Comparison of ENCODE assay signal across 8 cellular contexts in the genomic region with DNA sequence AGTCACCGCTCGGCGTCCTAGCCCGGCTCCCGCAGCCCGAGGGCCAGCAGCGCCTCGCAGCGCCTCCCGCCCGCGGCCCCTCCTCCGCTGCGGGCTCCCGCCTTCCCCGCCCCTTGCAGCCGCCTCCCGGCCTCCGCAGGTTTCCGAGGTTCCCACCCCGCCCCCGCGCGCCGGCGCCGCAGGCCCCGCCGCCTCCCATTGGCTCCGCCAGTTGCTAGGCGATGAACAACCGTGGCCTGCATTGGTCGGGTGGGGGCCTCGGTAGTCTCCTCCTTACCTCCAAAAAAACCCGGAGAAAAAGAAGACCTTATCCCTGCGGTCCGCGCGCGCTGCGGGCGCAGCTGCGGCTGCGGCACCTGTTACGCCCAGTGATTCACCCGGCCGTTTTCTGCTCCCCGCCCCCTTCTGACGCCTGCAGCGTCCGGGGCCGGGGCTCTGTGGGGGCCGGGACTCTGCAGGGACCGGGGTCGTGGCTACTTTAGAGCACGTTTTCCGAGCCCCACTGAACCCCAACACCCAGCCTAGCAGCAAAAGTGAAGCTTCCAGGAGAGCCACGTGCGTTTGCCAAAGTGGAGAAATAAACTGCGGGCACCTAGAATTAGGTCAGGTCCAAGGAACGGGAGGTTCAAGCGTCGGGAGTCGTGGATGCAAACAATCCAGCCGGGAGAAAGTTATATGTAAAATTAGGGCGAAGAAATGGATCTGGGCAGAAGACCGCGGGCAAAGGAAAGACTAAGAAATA. TPM values are rescaled to one million over a fixed set of nuclear protein-coding genes. Genes with fewer than 3 reads are reported as not detected.
A peak's percentile ranks its signal among the peaks of the same experiment; 100 is the strongest.
DNase-seq lines count a peak whose midpoint lies in the region; TF ChIP-seq lines count a peak whose summit lies in the region.

A gene with protein sequence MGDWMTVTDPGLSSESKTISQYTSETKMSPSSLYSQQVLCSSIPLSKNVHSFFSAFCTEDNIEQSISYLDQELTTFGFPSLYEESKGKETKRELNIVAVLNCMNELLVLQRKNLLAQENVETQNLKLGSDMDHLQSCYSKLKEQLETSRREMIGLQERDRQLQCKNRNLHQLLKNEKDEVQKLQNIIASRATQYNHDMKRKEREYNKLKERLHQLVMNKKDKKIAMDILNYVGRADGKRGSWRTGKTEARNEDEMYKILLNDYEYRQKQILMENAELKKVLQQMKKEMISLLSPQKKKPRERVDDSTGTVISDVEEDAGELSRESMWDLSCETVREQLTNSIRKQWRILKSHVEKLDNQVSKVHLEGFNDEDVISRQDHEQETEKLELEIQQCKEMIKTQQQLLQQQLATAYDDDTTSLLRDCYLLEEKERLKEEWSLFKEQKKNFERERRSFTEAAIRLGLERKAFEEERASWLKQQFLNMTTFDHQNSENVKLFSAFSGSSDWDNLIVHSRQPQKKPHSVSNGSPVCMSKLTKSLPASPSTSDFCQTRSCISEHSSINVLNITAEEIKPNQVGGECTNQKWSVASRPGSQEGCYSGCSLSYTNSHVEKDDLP (minus strand): TSS at position 65 of the 742 bp plus-strand sequence. CDS start 19,242 bp downstream, outside the sequence.

- peak within 1 kb of the TSS; percentile 74 for H2AFZ ChIP-seq in MM.1S (ENCODE audit: low read length)

- H3K4me3 ChIP-seq in MM.1S (ENCODE audit: low read length) (peak within 1 kb of the TSS; percentile 65), fibroblast of villous mesenchyme (ENCODE audit: low read depth, low read length) (peak within 1 kb of the TSS; percentile 78)

- no peaks in the 10 kb centered on the region for H3F3A ChIP-seq in MM.1S (ENCODE audit: insufficient read depth, low read length)

- peaks cover 16% of the 10 kb centered on the region; the same call in 1 of the 2 replicates for H3K4me1 ChIP-seq in MM.1S (ENCODE audit: low read length)

- H3K27me3 ChIP-seq in MM.1S (replicated peaks; ENCODE audit: insufficient read depth, low read length) = no peaks in the 10 kb centered on the region

- peak within 1 kb of the TSS; percentile 62 for H3K4me2 ChIP-seq in MM.1S (ENCODE audit: low read depth, low read length)

- no peaks in the 10 kb centered on the region for H3K36me3 ChIP-seq in MM.1S (replicated peaks; ENCODE audit: insufficient read depth, low read length)

- peak within 1 kb of the TSS; percentile 57; the same call in 1 of the 2 replicates for H3K9ac ChIP-seq in MM.1S (ENCODE audit: low read length)

- peak within 1 kb of the TSS; percentile 95 for H3K27ac Mint-ChIP-seq in nephron progenitor cell
- H3K27ac Mint-ChIP-seq in stimulated activated naive CD8-positive, alpha-beta T cell treated with anti-CD3 and anti-CD28 coated beads, Interleukin-15, Interleukin-2, amounts not matched to agents 100 ng/mL and 50 ng/mL, for 24 hours = peak within 1 kb of the TSS; percentile 92

- H3K27me3 Mint-ChIP-seq in nephron progenitor cell (ENCODE audit: low read depth, poor library complexity) = peaks cover 12% of the 10 kb centered on the region
- no peaks in the 10 kb centered on the region for H3K27me3 Mint-ChIP-seq in stimulated activated naive CD8-positive, alpha-beta T cell treated with anti-CD3 and anti-CD28 coated beads, Interleukin-15, Interleukin-2, amounts not matched to agents 100 ng/mL and 50 ng/mL, for 24 hours

- no peaks in the 10 kb centered on the region for H3K9me3 ChIP-seq in MM.1S (replicated peaks; ENCODE audit: insufficient read depth, low read length)

- H3K27ac ChIP-seq in MM.1S (ENCODE audit: low read length) = peak within 1 kb of the TSS; percentile 55; the same call in 1 of the 2 replicates

- no peaks in the 10 kb centered on the region for H3K9me2 ChIP-seq in MM.1S (replicated peaks; ENCODE audit: insufficient read depth, low read length)

- H3K9me3 Mint-ChIP-seq in nephron progenitor cell = peaks cover 17% of the 10 kb centered on the region
- no peaks in the 10 kb centered on the region for H3K9me3 Mint-ChIP-seq in stimulated activated naive CD8-positive, alpha-beta T cell treated with anti-CD3 and anti-CD28 coated beads, Interleukin-15, Interleukin-2, amounts not matched to agents 100 ng/mL and 50 ng/mL, for 24 hours

- H3K4me3 Mint-ChIP-seq in nephron progenitor cell = peak within 1 kb of the TSS; percentile 92
- H3K4me3 Mint-ChIP-seq in stimulated activated naive CD8-positive, alpha-beta T cell treated with anti-CD3 and anti-CD28 coated beads, Interleukin-15, Interleukin-2, amounts not matched to agents 100 ng/mL and 50 ng/mL, for 24 hours = peak within 1 kb of the TSS; percentile 94

- H4K20me1 ChIP-seq in MM.1S (ENCODE audit: insufficient read depth, low read length) = no peaks in the 10 kb centered on the region

- peak; percentile 97 for DNase-seq in G401 (ENCODE audit: low spot score)
- peak; percentile 88 for DNase-seq in HCEC 1CT
- peak; percentile 93 for DNase-seq in MM.1S
- DNase-seq in SHP77 treated with DMSO at 0.1 percent for 48 hours (lab: John Stamatoyannopoulos, UW) = peak; percentile 91
- DNase-seq in activated gamma-delta T cell (lab: John Stamatoyannopoulos, UW) = peak; percentile 98
- DNase-seq in fibroblast of villous mesenchyme (ENCODE audit: low read depth) = peak; percentile 98
- peak; percentile 100 for DNase-seq in nephron progenitor cell

- peaks cover 45% of the 10 kb centered on the region for H3K4me1 Mint-ChIP-seq in nephron progenitor cell
- H3K4me1 Mint-ChIP-seq in stimulated activated naive CD8-positive, alpha-beta T cell treated with anti-CD3 and anti-CD28 coated beads, Interleukin-15, Interleukin-2, amounts not matched to agents 100 ng/mL and 50 ng/mL, for 24 hours (ENCODE audit: low read depth) = peaks cover 67% of the 10 kb centered on the region

- in situ Hi-C loops in G401 (cut with HindIII; ENCODE audit: low sequenced_read_pairs) = no loop called here

- TF ChIP-seq CTCF in MM.1S (IDR thresholded peaks at IDR 0.05; ENCODE audit: low read length) (no peak), fibroblast of villous mesenchyme (IDR thresholded peaks at IDR 0.05; ENCODE audit: insufficient read depth, low read depth, low read length) (no peak), nephron progenitor cell (IDR thresholded peaks at IDR 0.05) (no peak)

- peaks cover 10% of the 10 kb centered on the region for H3K79me2 ChIP-seq in MM.1S (ENCODE audit: low read length)

- H3K36me3 Mint-ChIP-seq in nephron progenitor cell (ENCODE audit: low read depth) = no peaks in the 10 kb centered on the region
- H3K36me3 Mint-ChIP-seq in stimulated activated naive CD8-positive, alpha-beta T cell treated with anti-CD3 and anti-CD28 coated beads, Interleukin-15, Interleukin-2, amounts not matched to agents 100 ng/mL and 50 ng/mL, for 24 hours (ENCODE audit: low read depth) = no peaks in the 10 kb centered on the region

RNA-seq across cellular contexts. Expression of the gene that starts here (rescaled TPM):
- total RNA-seq in G401 (2014; rRNA removed; shearing (Covaris generic)) = 7.5 and 13.1 TPM in 2 replicates
- 13.4 and 13.5 TPM in 2 replicates for total RNA-seq in fibroblast of villous mesenchyme

Comparison
In these comparisons a context has a peak if more than half of its experiments do, and no peak if none do; other contexts are left out.
1. Peak in every context shown above with its lines: DNase-seq, H3K4me3 ChIP-seq and H3K27ac ChIP-seq.